Comparison of ENCODE assay signal across 13 cellular contexts in the genomic region with DNA sequence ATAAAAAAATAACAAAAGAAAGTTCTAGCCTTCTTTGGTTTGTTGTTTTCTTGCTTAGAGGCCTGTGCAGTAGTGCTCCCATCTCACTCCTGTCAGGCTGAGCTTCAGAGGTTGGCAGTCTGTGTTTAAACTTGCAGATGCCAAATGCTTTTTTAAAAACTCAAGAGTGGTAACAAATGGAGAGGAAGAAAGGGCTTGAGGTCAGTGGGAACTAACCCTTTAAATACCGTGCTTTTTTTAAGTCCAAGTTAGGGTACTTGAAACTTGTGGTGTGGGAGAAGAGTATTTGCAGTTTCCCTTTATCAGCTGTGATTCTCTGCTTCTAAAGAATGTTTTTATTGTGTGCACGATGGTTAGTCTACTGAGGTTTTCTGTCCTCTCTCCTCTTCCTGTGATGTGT. TPM values are rescaled to one million over a fixed set of nuclear protein-coding genes. Genes with fewer than 3 reads are reported as not detected.
A peak's percentile ranks its signal among the peaks of the same experiment; 100 is the strongest.
DNase-seq lines count a peak whose midpoint lies in the region; ATAC-seq and TF ChIP-seq lines count a peak whose summit lies in the region.
"Had no signal": no experiment of that assay in that cellular context is flagged by ENCODE, and none has a peak within 500 bp of the region (broad histone marks: within the 10 kb centered on the region; RNA-seq: fewer than 3 reads in every experiment).

No MANE protein-coding gene starts in this region.

- H3K79me2 ChIP-seq in smooth muscle cell (ENCODE audit: low read depth): peaks cover 58% of the 10 kb centered on the region

- no peaks in the 10 kb centered on the region for H3K9me3 ChIP-seq in smooth muscle cell (replicated peaks; ENCODE audit: low read depth)
- H3K9me3 ChIP-seq: SK-N-SH had no signal

- no peak overlapping the region for H2AFZ ChIP-seq in smooth muscle cell (ENCODE audit: low read depth)
- H2AFZ ChIP-seq: parathyroid adenoma had no signal

- no peak overlapping the region for H3K4me2 ChIP-seq in smooth muscle cell
- H3K4me2 ChIP-seq: SK-N-SH had no signal

- 55% methylated on average over 2 of the region's 2 CpGs for WGBS in smooth muscle cell (ENCODE audit: low lambda C conversion rate)

- no peaks in the 10 kb centered on the region for H3K27me3 ChIP-seq in smooth muscle cell (ENCODE audit: low read depth)

- H3K27ac ChIP-seq in smooth muscle cell (ENCODE audit: low read depth): peak overlapping the region; percentile 11
- H3K27ac ChIP-seq: parathyroid adenoma had no signal

- H3K9ac ChIP-seq in smooth muscle cell (ENCODE audit: low read depth): no peak overlapping the region
- H3K9ac ChIP-seq: parathyroid adenoma, SK-N-SH had no signal

- no peaks in the 10 kb centered on the region for H3K4me1 ChIP-seq in smooth muscle cell (ENCODE audit: low read depth)

- TF ChIP-seq CTCF in smooth muscle cell (IDR thresholded peaks at IDR 0.05; ENCODE audit: borderline replicate concordance, insufficient read depth, poor library complexity, severe bottlenecking): no peak

- no peaks in the 10 kb centered on the region for H3F3A ChIP-seq in smooth muscle cell (ENCODE audit: low read depth)

- peaks cover 85% of the 10 kb centered on the region for H4K20me1 ChIP-seq in smooth muscle cell (ENCODE audit: low read depth)

- H3K4me3 ChIP-seq in smooth muscle cell: no peak overlapping the region

- DNase-seq in foreskin melanocyte (peak; percentile 29), smooth muscle cell (lab: John Stamatoyannopoulos, UW; ENCODE audit: unreplicated experiment) (no peak), DMS153 (lab: John Stamatoyannopoulos, UW) (no peak), NCI-H1436 (lab: John Stamatoyannopoulos, UW) (no peak), NCI-H1092 treated with DMSO at 0.1 percent for 48 hours (lab: John Stamatoyannopoulos, UW) (no peak)
- DNase-seq: activated CD4-positive, alpha-beta memory T cell treated with anti-CD3 and anti-CD28 coated beads, Interleukin-2, amount 10 ng/mL, durations not matched to agents 7 days and 5 days; DMS 273 treated with DMSO at 0.1 percent for 48 hours; kidney; NCI-H446 treated with DMSO at 0.1 percent for 48 hours; SK-N-SH had no signal

- ATAC-seq in GM19452 (IDR thresholded peaks at IDR 0.05; ENCODE audit: unreplicated experiment): peak; percentile 31
- ATAC-seq in HG02884 (IDR thresholded peaks at IDR 0.05; ENCODE audit: unreplicated experiment): peak; percentile 50

- H3K36me3 ChIP-seq in smooth muscle cell (ENCODE audit: low read depth): peaks cover 10% of the 10 kb centered on the region

RNA-seq across cellular contexts. Expression of a gene that starts 29.4 kb away (rescaled TPM):
- total RNA-seq in smooth muscle cell: 24.1 and 30.2 TPM in 2 replicates
- 7.5 and 8.2 TPM in 2 replicates for polyA plus RNA-seq in smooth muscle cell
